In the genomic region with DNA sequence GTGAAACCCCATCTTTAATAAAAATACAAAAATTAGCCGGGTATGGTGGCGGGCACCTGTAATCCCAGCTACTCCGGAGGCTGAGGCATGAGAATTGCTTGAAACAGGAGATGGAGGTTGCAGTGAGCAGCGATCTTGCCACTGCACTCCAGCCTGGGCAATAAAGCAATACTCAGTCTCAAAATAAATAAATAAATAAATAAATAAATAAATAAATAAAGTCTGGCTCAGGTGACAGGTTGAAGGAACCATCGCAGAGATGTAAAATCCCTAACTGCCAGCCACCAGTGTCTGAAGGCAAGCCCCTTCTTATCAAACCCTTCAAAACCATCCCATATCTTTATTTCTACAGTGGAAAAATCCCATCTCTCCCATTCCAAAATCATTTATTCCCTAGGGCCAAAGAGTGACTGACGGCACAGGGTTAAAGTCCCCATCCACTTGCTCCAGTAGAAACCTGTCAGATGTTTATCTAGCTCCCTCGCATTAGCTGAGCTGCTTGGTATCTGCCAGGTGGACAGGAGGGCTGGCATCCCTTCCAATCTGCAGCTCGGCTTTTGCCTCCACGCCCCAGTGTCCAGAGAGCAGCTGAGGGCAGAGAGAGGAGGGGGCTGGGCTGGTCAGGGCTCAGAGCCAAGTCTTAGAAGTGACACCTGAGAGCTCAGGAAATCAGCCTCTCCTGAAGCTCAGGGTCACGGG, we compare ENCODE assay signal across 8 cellular contexts. TPM values are rescaled to one million over a fixed set of nuclear protein-coding genes. Genes with fewer than 3 reads are reported as not detected.
DNase-seq lines count a peak whose midpoint lies in the region; ATAC-seq, FAIRE-seq and TF ChIP-seq lines count a peak whose summit lies in the region.

No MANE protein-coding gene starts in this region.

- H3K9me3 ChIP-seq in astrocyte (ENCODE audit: insufficient read depth, low read depth, low read length) (no peaks in the 10 kb centered on the region), mucosa of rectum (ENCODE audit: control insufficient read depth in 2 of 2, low read length in 2 of 2) (no peaks in the 10 kb centered on the region), upper lobe of right lung (no peaks in the 10 kb centered on the region)

- H3K4me1 Mint-ChIP-seq in astrocyte (ENCODE audit: low read depth, unreplicated experiment), result peaks cover 57% of the 10 kb centered on the region

- H3K27me3 Mint-ChIP-seq in astrocyte (ENCODE audit: low read depth, unreplicated experiment), result no peaks in the 10 kb centered on the region

- no peak overlapping the region for H2AFZ ChIP-seq in astrocyte (ENCODE audit: low read depth, low read length)

- peak; percentile 45 for DNase-seq in NCI-H82 (lab: John Stamatoyannopoulos, UW)
- DNase-seq in NCI-H82 treated with DMSO at 0.1 percent for 48 hours (lab: John Stamatoyannopoulos, UW; ENCODE audit: unreplicated experiment), result no peak
- no peak for DNase-seq in astrocyte (ENCODE audit: low read depth)
- no peak for DNase-seq in upper lobe of right lung
- no peak for DNase-seq in left colon

- intact Hi-C loops in upper lobe of right lung (cut with DNase I) (loop anchor here (10.0 kb wide), 1 partner anchor 57 kb away; no protein-coding TSS in a partner anchor), left colon (cut with DNase I, micrococcal nuclease) (no loop called here)

- H3K36me3 ChIP-seq in astrocyte (ENCODE audit: insufficient read depth, low read length), result peaks cover 10% of the 10 kb centered on the region
- peaks cover 8 to 10% of the 10 kb centered on the region in 2 donors for H3K36me3 ChIP-seq in mucosa of rectum (ENCODE audit: control insufficient read depth in 2 of 2, insufficient read depth in 2 of 2, low read length in 2 of 2)
- no peaks in the 10 kb centered on the region for H3K36me3 ChIP-seq in upper lobe of right lung

- FAIRE-seq in astrocyte (lab: Jason Lieb, UNC), result no peak

- H3K27ac ChIP-seq in astrocyte (ENCODE audit: low read depth, low read length) (peak overlapping the region; percentile 97), mucosa of rectum (ENCODE audit: low read depth in 2 of 2, low read length in 2 of 2) (peak overlapping the region; percentile 70 to 97), upper lobe of right lung (peak overlapping the region; percentile 79)

- H3K9ac ChIP-seq in astrocyte (ENCODE audit: low read length) (peak overlapping the region; percentile 93), mucosa of rectum (ENCODE audit: low read depth in 1 of 2, low read length in 2 of 2) (peak overlapping the region in 1 of 2 donors; percentile 31)

- H3K27ac Mint-ChIP-seq in astrocyte (ENCODE audit: unreplicated experiment), result peak overlapping the region; percentile 98

- H3K9me3 Mint-ChIP-seq in astrocyte (ENCODE audit: unreplicated experiment), result no peaks in the 10 kb centered on the region

- H3K4me3 Mint-ChIP-seq in astrocyte (ENCODE audit: unreplicated experiment), result no peak overlapping the region

- H3K79me2 ChIP-seq in astrocyte (ENCODE audit: insufficient read depth, low read length), result peaks cover 100% of the 10 kb centered on the region

- H3K27me3 ChIP-seq in astrocyte (ENCODE audit: insufficient read depth, low read length) (no peaks in the 10 kb centered on the region), mucosa of rectum (ENCODE audit: control insufficient read depth in 2 of 2, insufficient read depth in 2 of 2, low read length in 2 of 2) (no peaks in the 10 kb centered on the region), upper lobe of right lung (no peaks in the 10 kb centered on the region)

- TF ChIP-seq CTCF in astrocyte (IDR thresholded peaks at IDR 0.05; ENCODE audit: insufficient read depth, low read depth, low read length) (no peak), upper lobe of right lung (IDR thresholded peaks at IDR 0.05) (no peak)

- H3K36me3 Mint-ChIP-seq in astrocyte (ENCODE audit: low read depth, unreplicated experiment), result peaks cover 7% of the 10 kb centered on the region

- ATAC-seq in upper lobe of right lung (peak; percentile 1), left colon (no peak), HG03565 (IDR thresholded peaks at IDR 0.05; ENCODE audit: unreplicated experiment) (no peak), HG02678 (IDR thresholded peaks at IDR 0.05; ENCODE audit: unreplicated experiment) (no peak)

- H3K4me1 ChIP-seq in astrocyte (ENCODE audit: insufficient read depth, low read length) (peaks cover 67% of the 10 kb centered on the region), mucosa of rectum (ENCODE audit: control insufficient read depth in 2 of 2, insufficient read depth in 2 of 2, low read length in 2 of 2) (peaks cover 37 to 50% of the 10 kb centered on the region in 2 donors), upper lobe of right lung (peaks cover 79% of the 10 kb centered on the region)

- H3K4me3 ChIP-seq in astrocyte (ENCODE audit: insufficient read depth, low read depth, low read length), result no peak overlapping the region
- no peak overlapping the region for H3K4me3 ChIP-seq in mucosa of rectum (ENCODE audit: low read length in 2 of 2)
- H3K4me3 ChIP-seq in upper lobe of right lung, result no peak overlapping the region

- peak overlapping the region; percentile 99 for H3K4me2 ChIP-seq in astrocyte (ENCODE audit: low read length)

- H4K20me1 ChIP-seq in astrocyte (ENCODE audit: insufficient read depth, low read length), result peaks cover 66% of the 10 kb centered on the region

RNA-seq across cellular contexts. Expression of a gene that starts 5.0 kb away (rescaled TPM):
- 289 and 317 TPM in 2 replicates for total RNA-seq in astrocyte
- total RNA-seq in upper lobe of right lung, result 280 TPM
- 100 to 1,000 TPM; 131 to 355 TPM for total RNA-seq in left colon

RNA-seq across cellular contexts. Expression of a gene that starts 33.0 kb away (rescaled TPM):
- total RNA-seq in astrocyte (150 and 152 TPM in 2 replicates), upper lobe of right lung (90.0 TPM), left colon (10 to 100 TPM; 13.1 to 19.3 TPM)

RNA-seq across cellular contexts. Expression of a gene that starts 37.0 kb away (rescaled TPM):
- 79.7 and 85.2 TPM in 2 replicates for total RNA-seq in astrocyte
- total RNA-seq in upper lobe of right lung, result 34.1 TPM
- total RNA-seq in left colon, result 10 to 100 TPM; 13.6 to 25.1 TPM
